Comparison of ENCODE assay signal across 26 cellular contexts in genomic region chr6:39167866-39168625, GRCh38. TPM values are rescaled to one million over a fixed set of nuclear protein-coding genes. Genes with fewer than 3 reads are reported as not detected.
DNase-seq lines count a peak whose midpoint lies in the region; ATAC-seq, FAIRE-seq and TF ChIP-seq lines count a peak whose summit lies in the region.
"Had no signal": no experiment of that assay in that cellular context is flagged by ENCODE, and none has a peak within 500 bp of the region (broad histone marks: within the 10 kb centered on the region; RNA-seq: fewer than 3 reads in every experiment).

No MANE protein-coding gene starts in this region.

- H3K9ac ChIP-seq in K562 (ENCODE audit: insufficient read depth in 1 of 2, low read depth in 2 of 2, low read length in 2 of 2) = 0 out of 4 replicates have a peak overlapping the region, but pooled peaks of 1 of the 2 experiments have one; percentile 16
- H3K9ac ChIP-seq: BLaER1 treated with 17β-estradiol and CSF1 and Interleukin-3, amounts not matched to agents 10 nM and 100 nM had no signal

- H3K27ac Mint-ChIP-seq in activated naive CD8-positive, alpha-beta T cell treated with anti-CD3 and anti-CD28 coated beads, Interleukin-2, amount 10 ng/mL, durations not matched to agents 7 days and 5 days = peak overlapping the region; percentile 42
- no peak overlapping the region for H3K27ac Mint-ChIP-seq in activated naive CD8-positive, alpha-beta T cell treated with anti-CD3 and anti-CD28 coated beads for 36 hours
- H3K27ac Mint-ChIP-seq: CD14-positive monocyte; CD4-positive, alpha-beta T cell; GM23338 had no signal

- H3K36me3 ChIP-seq in H7 (replicated peaks; ENCODE audit: control insufficient read depth, insufficient read depth, low read length) (no peaks in the 10 kb centered on the region), K562 (ENCODE audit: control insufficient read depth, insufficient read depth, low read length) (no peaks in the 10 kb centered on the region), suprapubic skin (no peaks in the 10 kb centered on the region), spleen (no peaks in the 10 kb centered on the region), uterus (no peaks in the 10 kb centered on the region)
- H3K36me3 ChIP-seq: BE2C; BLaER1 treated with 17β-estradiol and CSF1 and Interleukin-3, amounts not matched to agents 10 nM and 100 nM had no signal

- peaks cover 7% of the 10 kb centered on the region for H3K4me1 Mint-ChIP-seq in activated naive CD8-positive, alpha-beta T cell treated with anti-CD3 and anti-CD28 coated beads, Interleukin-2, amount 10 ng/mL, durations not matched to agents 7 days and 5 days
- H3K4me1 Mint-ChIP-seq in activated naive CD8-positive, alpha-beta T cell treated with anti-CD3 and anti-CD28 coated beads for 36 hours = peaks cover 9% of the 10 kb centered on the region

- H3K27ac ChIP-seq in K562 (ENCODE audit: extremely low read depth, low read depth, low read length) (no peak overlapping the region), suprapubic skin (peak overlapping the region; percentile 5), spleen (no peak overlapping the region), uterus (no peak overlapping the region)
- H3K27ac ChIP-seq: A549; BLaER1 treated with 17β-estradiol and CSF1 and Interleukin-3, amounts not matched to agents 10 nM and 100 nM had no signal

- no peak overlapping the region for H3K4me3 Mint-ChIP-seq in activated naive CD8-positive, alpha-beta T cell treated with anti-CD3 and anti-CD28 coated beads, Interleukin-2, amount 10 ng/mL, durations not matched to agents 7 days and 5 days
- H3K4me3 Mint-ChIP-seq in activated naive CD8-positive, alpha-beta T cell treated with anti-CD3 and anti-CD28 coated beads for 36 hours = no peak overlapping the region
- H3K4me3 Mint-ChIP-seq: CD4-positive, alpha-beta T cell; CD8-positive, alpha-beta memory T cell; GM23338 had no signal

- H3K9me3 ChIP-seq in K562 (replicated peaks; ENCODE audit: control insufficient read depth, insufficient read depth, low read depth, low read length) (peaks cover 7% of the 10 kb centered on the region), suprapubic skin (no peaks in the 10 kb centered on the region), spleen (peaks cover 0 to 14% (median 8%) of the 10 kb centered on the region in 8 donors), uterus (no peaks in the 10 kb centered on the region)
- H3K9me3 ChIP-seq: BE2C had no signal

- no peak overlapping the region for H3K4me2 ChIP-seq in K562 (ENCODE audit: insufficient read depth, low read length)
- H3K4me2 ChIP-seq: A549; BLaER1 treated with 17β-estradiol and CSF1 and Interleukin-3, amounts not matched to agents 10 nM and 100 nM; GM23338 had no signal

- no peaks in the 10 kb centered on the region for H3K9me3 Mint-ChIP-seq in activated naive CD8-positive, alpha-beta T cell treated with anti-CD3 and anti-CD28 coated beads, Interleukin-2, amount 10 ng/mL, durations not matched to agents 7 days and 5 days
- H3K9me3 Mint-ChIP-seq in activated naive CD8-positive, alpha-beta T cell treated with anti-CD3 and anti-CD28 coated beads for 36 hours = peaks cover 3% of the 10 kb centered on the region
- H3K9me3 Mint-ChIP-seq: CD4-positive, alpha-beta T cell; CD8-positive, alpha-beta memory T cell had no signal

- POLR2A ChIA-PET in activated naive CD8-positive, alpha-beta T cell treated with anti-CD3 and anti-CD28 coated beads, Interleukin-2, amount 10 ng/mL, durations not matched to agents 7 days and 5 days (lab: Charles Lee) = no interaction called here
- POLR2A ChIA-PET in K562 (lab: Yijun Ruan, JAX) = interaction anchor here (0.6 to 1.5 kb wide), 3 partner anchors 71 to 135 kb away, joined by 3 to 4 read pairs (median 4); no protein-coding TSS in a partner anchor

- H2AFZ ChIP-seq in K562 (ENCODE audit: low read depth, low read length) = no peak overlapping the region
- H2AFZ ChIP-seq: GM23338 had no signal

- in situ Hi-C loops in K562 (cut with MboI) = loop anchor here (5.0 to 10.0 kb wide), 2 partner anchors 134 to 173 kb away; no protein-coding TSS in a partner anchor

- H3K27me3 ChIP-seq in H7 (ENCODE audit: control insufficient read depth, insufficient read depth, low read length) = peaks cover 4% of the 10 kb centered on the region
- H3K27me3 ChIP-seq in K562 (ENCODE audit: control insufficient read depth in 2 of 2, insufficient read depth in 2 of 2, low read length in 2 of 2) = no peaks in the 10 kb centered on the region; a peak in 2 of 5 replicates
- peaks cover 11% of the 10 kb centered on the region for H3K27me3 ChIP-seq in suprapubic skin
- peaks cover 0 to 28% (median 0%) of the 10 kb centered on the region in 7 donors for H3K27me3 ChIP-seq in spleen (replicated peaks in 1 of 7)
- no peaks in the 10 kb centered on the region for H3K27me3 ChIP-seq in uterus
- H3K27me3 ChIP-seq: BE2C had no signal

- H3K36me3 Mint-ChIP-seq in activated naive CD8-positive, alpha-beta T cell treated with anti-CD3 and anti-CD28 coated beads, Interleukin-2, amount 10 ng/mL, durations not matched to agents 7 days and 5 days = peaks cover 3% of the 10 kb centered on the region
- peaks cover 2% of the 10 kb centered on the region for H3K36me3 Mint-ChIP-seq in activated naive CD8-positive, alpha-beta T cell treated with anti-CD3 and anti-CD28 coated beads for 36 hours
- H3K36me3 Mint-ChIP-seq: CD14-positive monocyte; CD8-positive, alpha-beta memory T cell had no signal

- peaks cover 6% of the 10 kb centered on the region; the same call in 1 of the 2 replicates for H4K20me1 ChIP-seq in K562 (replicated peaks; ENCODE audit: control insufficient read depth, insufficient read depth, low read length)

- no peak for ATAC-seq in activated naive CD8-positive, alpha-beta T cell treated with anti-CD3 and anti-CD28 coated beads, Interleukin-2, amount 10 ng/mL, durations not matched to agents 7 days and 5 days (ENCODE audit: low read depth)
- no peak for ATAC-seq in K562
- ATAC-seq: GM23338 had no signal

- CTCF ChIA-PET in K562 (lab: Yijun Ruan, JAX; ENCODE audit: low intra/inter-chr PET ratio) = interaction anchor here (5.2 kb wide), 1 partner anchor 134 kb away, joined by 84 read pairs; no protein-coding TSS in a partner anchor

- TF ChIP-seq POLR2A in K562 (conservative IDR thresholded peaks at IDR 0.05) = no peak
- no peak for TF ChIP-seq POLR2A in suprapubic skin (IDR thresholded peaks at IDR 0.05)
- TF ChIP-seq POLR2A in spleen (IDR thresholded peaks at IDR 0.05) = no peak
- no peak for TF ChIP-seq POLR2A in uterus (IDR thresholded peaks at IDR 0.05)

- WGBS in K562 (ENCODE audit: insufficient coverage, low coverage, missing lambda C conversion rate) = 17% methylated on average over 10 of the region's 10 CpGs
- 87% methylated on average over 7 of the region's 10 CpGs for WGBS in suprapubic skin
- 73 to 89% (median 81%) methylated on average over 9 to 10 of the region's 10 CpGs for WGBS in spleen, 5 donors

- FAIRE-seq in K562 (lab: Jason Lieb, UNC) = peak; percentile 48
- FAIRE-seq: A549, D721Med, GM12891, GM18507, H54 had no signal

- no peak for DNase-seq in activated naive CD8-positive, alpha-beta T cell treated with anti-CD3 and anti-CD28 coated beads, Interleukin-2, amount 10 ng/mL, durations not matched to agents 7 days and 5 days
- no peak for DNase-seq in activated naive CD8-positive, alpha-beta T cell treated with anti-CD3 and anti-CD28 coated beads for 36 hours
- DNase-seq in H7 (peak; percentile 9), K562 (ENCODE audit: extremely low read depth in 1 of 4, low spot score in 3 of 4) (no peak), suprapubic skin (ENCODE audit: low spot score in 2 of 2) (peak in 1 of 2 donors; percentile 55), spleen (no peak), uterus (no peak)
- DNase-seq: 8988T; ACHN; AML-193; BE2C; CD4-positive, alpha-beta T cell; CD8-positive, alpha-beta memory T cell; DMS 273 treated with DMSO at 0.1 percent for 48 hours; DMS79; EL; GF-D8; HCEC 1CT had no signal

- H3K9me1 ChIP-seq in K562 (ENCODE audit: control insufficient read depth, insufficient read depth, low read length) = no peaks in the 10 kb centered on the region

- H3K27me3 Mint-ChIP-seq in activated naive CD8-positive, alpha-beta T cell treated with anti-CD3 and anti-CD28 coated beads, Interleukin-2, amount 10 ng/mL, durations not matched to agents 7 days and 5 days = peaks cover 2% of the 10 kb centered on the region
- no peaks in the 10 kb centered on the region for H3K27me3 Mint-ChIP-seq in activated naive CD8-positive, alpha-beta T cell treated with anti-CD3 and anti-CD28 coated beads for 36 hours
- H3K27me3 Mint-ChIP-seq: CD4-positive, alpha-beta T cell had no signal

- intact Hi-C loops in K562 (cut with micrococcal nuclease) (loop anchor here (2.0 to 10.0 kb wide), 3 partner anchors 59 to 293 kb away; partner anchors contain the start of gene KCNK5), spleen (cut with DNase I; ENCODE audit: low total_unique reads) (loop anchor here (2.0 to 10.0 kb wide), 3 partner anchors 135 to 293 kb away; no protein-coding TSS in a partner anchor), uterus (cut with DNase I; ENCODE audit: low total_unique reads) (no loop called here)

- TF ChIP-seq EP300 in K562 (IDR thresholded peaks at IDR 0.05; ENCODE audit: low read length) (no peak), suprapubic skin (IDR thresholded peaks at IDR 0.05) (no peak)

- no peak for TF ChIP-seq RAD21 in K562 (CRISPR knock-in tag; conservative IDR thresholded peaks at IDR 0.05 in 1 of 2, IDR thresholded peaks at IDR 0.05 in 1 of 2)

- TF ChIP-seq CTCF in K562 (IDR thresholded peaks at IDR 0.05 in 2 of 3, conservative IDR thresholded peaks at IDR 0.05 in 1 of 3; ENCODE audit: insufficient read depth in 2 of 3, low read depth in 1 of 3, low read length in 3 of 3) (no peak), suprapubic skin (IDR thresholded peaks at IDR 0.05) (no peak), spleen (IDR thresholded peaks at IDR 0.05 in 8 of 11, conservative IDR thresholded peaks at IDR 0.05 in 3 of 11) (no peak), uterus (IDR thresholded peaks at IDR 0.05) (no peak)

- no TSS peak for BruUV-seq in K562 (replicated peaks; lab: Mats Ljungman, UMichigan)

- H3K4me3 ChIP-seq in H7 (ENCODE audit: insufficient read depth, low read depth, low read length) = no peak overlapping the region
- no peak overlapping the region for H3K4me3 ChIP-seq in K562
- no peak overlapping the region for H3K4me3 ChIP-seq in suprapubic skin
- H3K4me3 ChIP-seq in spleen = no peak overlapping the region
- H3K4me3 ChIP-seq in uterus = no peak overlapping the region
- H3K4me3 ChIP-seq: A549; BLaER1 treated with 17β-estradiol and CSF1 and Interleukin-3, amounts not matched to agents 10 nM and 100 nM; GM23338 had no signal

- no peaks in the 10 kb centered on the region for H3K79me2 ChIP-seq in K562 (ENCODE audit: control insufficient read depth, insufficient read depth, low read length)

- H3K4me1 ChIP-seq in K562 (replicated peaks in 1 of 2; ENCODE audit: control insufficient read depth in 2 of 2, insufficient read depth in 2 of 2, low read length in 2 of 2) (no peaks in the 10 kb centered on the region), suprapubic skin (peaks cover 8% of the 10 kb centered on the region), spleen (peaks cover 0 to 13% (median 5%) of the 10 kb centered on the region in 6 donors), uterus (no peaks in the 10 kb centered on the region)
- H3K4me1 ChIP-seq: BE2C had no signal

RNA-seq across cellular contexts. Expression of gene SAYSD1, which starts 53.1 kb away (rescaled TPM):
- total RNA-seq in activated naive CD8-positive, alpha-beta T cell treated with anti-CD3 and anti-CD28 coated beads, Interleukin-2, amount 10 ng/mL, durations not matched to agents 7 days and 5 days = 10 to 100 TPM; 13.4 to 14.2 TPM
- 10 to 100 TPM; 11.3 TPM for total RNA-seq in activated naive CD8-positive, alpha-beta T cell treated with anti-CD3 and anti-CD28 coated beads for 36 hours
- total RNA-seq in H7 (2014; rRNA removed; shearing (Covaris generic)) = 11.0 and 11.3 TPM in 2 replicates
- total RNA-seq in K562 (2011; cell fraction: chromatin; rRNA removed; ENCODE audit: low replicate concordance) = 5.5 and 18.2 TPM in 2 replicates
- total RNA-seq in K562 (2011; cell fraction: nucleolus; rRNA removed) = 7.2 and 8.4 TPM in 2 replicates
- 12.2 and 15.6 TPM in 2 replicates for total RNA-seq in K562 (2011; cell fraction: nucleoplasm; rRNA removed)
- total RNA-seq in K562 (2014; rRNA removed) (11.1 and 11.6 TPM in 2 replicates), K562 (2014; rRNA removed; fragmentation: Illumina TruSeq; extraction: Trizol) (14.0 TPM in 2 replicates), K562 (2015; rRNA removed; fragmentation: Illumina TruSeq; extraction: Trizol) (13.8 and 15.2 TPM in 2 replicates), K562 (2021) (12.4 and 13.6 TPM in 2 replicates), suprapubic skin (10 to 100 TPM; 12.1 to 17.4 (median 14.4) TPM), spleen (10 to 100 TPM in 6 of 7 donors, 1 to 10 TPM in 1; 8.1 to 14.2 (median 13.5) TPM), uterus (10 to 100 TPM; 10.3 to 34.8 (median 15.9) TPM)
- polyA plus RNA-seq in K562 (2011; rRNA removed) (18.0 and 19.1 TPM in 2 replicates), K562 (2014; fragmentation: Illumina TruSeq; extraction: Trizol) (10.6 and 12.0 TPM in 2 replicates), K562 (2014; fragmentation: Nextera tagmentation; extraction: Ambion mirVana) (1 to 10 TPM; 3.5 to 4.2 TPM), K562 (2014; rRNA removed) (12.9 and 18.6 TPM in 2 replicates), spleen (10 to 100 TPM; 12.8 to 13.6 (median 12.9) TPM)
- 9.0 and 14.2 TPM in 2 replicates for polyA plus RNA-seq in K562 (2011; cell fraction: cytosol; rRNA removed)
- 9.1 and 14.8 TPM in 2 replicates for polyA plus RNA-seq in K562 (2011; cell fraction: nucleus; rRNA removed)
- 9.8 and 9.9 TPM in 2 replicates for polyA plus RNA-seq in K562 (2012)
- 17.6 and 18.7 TPM in 2 replicates for polyA minus RNA-seq in K562 (2011; rRNA and poly(A)+ RNA removed)
- 5.2 and 8.8 TPM in 2 replicates for polyA minus RNA-seq in K562 (2011; cell fraction: cytosol; rRNA and poly(A)+ RNA removed)
- polyA minus RNA-seq in K562 (2011; cell fraction: nucleus; rRNA and poly(A)+ RNA removed) = 9.7 and 20.2 TPM in 2 replicates
